3 cellular contexts compared by ENCODE assay signal in the genomic region with DNA sequence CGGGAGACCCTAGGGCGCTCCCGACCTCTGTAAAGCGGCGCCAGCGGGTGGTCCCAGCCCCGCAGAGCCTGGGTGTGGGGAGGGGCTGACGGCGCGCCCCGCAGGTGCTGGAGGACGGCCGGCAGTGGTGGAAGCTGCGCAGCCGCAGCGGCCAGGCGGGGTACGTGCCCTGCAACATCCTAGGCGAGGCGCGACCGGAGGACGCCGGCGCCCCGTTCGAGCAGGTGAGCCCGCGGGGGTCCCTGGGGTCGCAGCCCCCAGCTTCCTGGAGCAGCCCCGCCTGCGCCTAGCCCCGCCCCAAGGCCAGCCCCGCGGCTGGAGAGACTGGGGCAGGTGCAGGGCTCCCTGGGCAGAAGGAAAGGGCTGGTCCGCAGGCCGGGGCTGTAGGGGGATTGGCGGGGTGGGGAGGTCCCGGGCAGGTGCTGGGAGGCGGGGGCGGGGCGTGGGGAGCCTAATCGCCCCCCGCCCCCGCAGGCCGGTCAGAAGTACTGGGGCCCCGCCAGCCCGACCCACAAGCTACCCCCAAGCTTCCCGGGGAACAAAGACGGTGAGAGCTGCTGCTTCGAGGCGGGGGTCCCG.
TF ChIP-seq lines count a peak whose summit lies in the region.

No MANE protein-coding gene starts in this region.

TF ChIP-seq in GM12891, 5 proteins besides CTCF, POLR2A, EP300 and RAD21:
- TF ChIP-seq POLR2AphosphoS5 (IDR thresholded peaks at IDR 0.05; ENCODE audit: low read depth, low read length) (no peak), TAF1 (IDR thresholded peaks at IDR 0.05; ENCODE audit: low read depth, low read length) (no peak), SPI1 (IDR thresholded peaks at IDR 0.05; ENCODE audit: low read depth, low read length) (no peak), PAX5 (IDR thresholded peaks at IDR 0.05; ENCODE audit: insufficient read depth, low read length, severe bottlenecking) (no peak), POU2F2 (IDR thresholded peaks at IDR 0.05; ENCODE audit: low read depth, low read length) (no peak)

TF ChIP-seq in WTC11, 78 proteins besides CTCF, POLR2A, EP300 and RAD21:
- TF ChIP-seq NR1H2 (CRISPR knock-in tag; IDR thresholded peaks at IDR 0.05) = no peak
- no peak for TF ChIP-seq TEAD4 (CRISPR knock-in tag; IDR thresholded peaks at IDR 0.05)
- no peak for TF ChIP-seq ELF4 (CRISPR knock-in tag; IDR thresholded peaks at IDR 0.05; ENCODE audit: low read depth)
- TF ChIP-seq, protein P1, sequence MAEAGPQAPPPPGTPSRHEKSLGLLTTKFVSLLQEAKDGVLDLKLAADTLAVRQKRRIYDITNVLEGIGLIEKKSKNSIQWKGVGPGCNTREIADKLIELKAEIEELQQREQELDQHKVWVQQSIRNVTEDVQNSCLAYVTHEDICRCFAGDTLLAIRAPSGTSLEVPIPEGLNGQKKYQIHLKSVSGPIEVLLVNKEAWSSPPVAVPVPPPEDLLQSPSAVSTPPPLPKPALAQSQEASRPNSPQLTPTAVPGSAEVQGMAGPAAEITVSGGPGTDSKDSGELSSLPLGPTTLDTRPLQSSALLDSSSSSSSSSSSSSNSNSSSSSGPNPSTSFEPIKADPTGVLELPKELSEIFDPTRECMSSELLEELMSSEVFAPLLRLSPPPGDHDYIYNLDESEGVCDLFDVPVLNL (CRISPR knock-in tag; IDR thresholded peaks at IDR 0.05; ENCODE audit: borderline replicate concordance, low read depth) = no peak
- no peak for TF ChIP-seq IRF2 (CRISPR knock-in tag; IDR thresholded peaks at IDR 0.05; ENCODE audit: borderline replicate concordance, low read depth)
- TF ChIP-seq FOXP1 (CRISPR knock-in tag; IDR thresholded peaks at IDR 0.05; ENCODE audit: borderline replicate concordance) = 0 out of 2 replicates have a peak, but pooled peaks have one; percentile 42
- 0 out of 2 replicates have a peak, but pooled peaks have one; percentile 6 for TF ChIP-seq ZNF317 (CRISPR knock-in tag; IDR thresholded peaks at IDR 0.05; ENCODE audit: borderline replicate concordance, low read depth)
- TF ChIP-seq, protein P2, sequence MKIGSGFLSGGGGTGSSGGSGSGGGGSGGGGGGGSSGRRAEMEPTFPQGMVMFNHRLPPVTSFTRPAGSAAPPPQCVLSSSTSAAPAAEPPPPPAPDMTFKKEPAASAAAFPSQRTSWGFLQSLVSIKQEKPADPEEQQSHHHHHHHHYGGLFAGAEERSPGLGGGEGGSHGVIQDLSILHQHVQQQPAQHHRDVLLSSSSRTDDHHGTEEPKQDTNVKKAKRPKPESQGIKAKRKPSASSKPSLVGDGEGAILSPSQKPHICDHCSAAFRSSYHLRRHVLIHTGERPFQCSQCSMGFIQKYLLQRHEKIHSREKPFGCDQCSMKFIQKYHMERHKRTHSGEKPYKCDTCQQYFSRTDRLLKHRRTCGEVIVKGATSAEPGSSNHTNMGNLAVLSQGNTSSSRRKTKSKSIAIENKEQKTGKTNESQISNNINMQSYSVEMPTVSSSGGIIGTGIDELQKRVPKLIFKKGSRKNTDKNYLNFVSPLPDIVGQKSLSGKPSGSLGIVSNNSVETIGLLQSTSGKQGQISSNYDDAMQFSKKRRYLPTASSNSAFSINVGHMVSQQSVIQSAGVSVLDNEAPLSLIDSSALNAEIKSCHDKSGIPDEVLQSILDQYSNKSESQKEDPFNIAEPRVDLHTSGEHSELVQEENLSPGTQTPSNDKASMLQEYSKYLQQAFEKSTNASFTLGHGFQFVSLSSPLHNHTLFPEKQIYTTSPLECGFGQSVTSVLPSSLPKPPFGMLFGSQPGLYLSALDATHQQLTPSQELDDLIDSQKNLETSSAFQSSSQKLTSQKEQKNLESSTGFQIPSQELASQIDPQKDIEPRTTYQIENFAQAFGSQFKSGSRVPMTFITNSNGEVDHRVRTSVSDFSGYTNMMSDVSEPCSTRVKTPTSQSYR (CRISPR knock-in tag; IDR thresholded peaks at IDR 0.05) = peak; percentile 48; the same call in 1 of the 2 replicates
- TF ChIP-seq, protein P3, sequence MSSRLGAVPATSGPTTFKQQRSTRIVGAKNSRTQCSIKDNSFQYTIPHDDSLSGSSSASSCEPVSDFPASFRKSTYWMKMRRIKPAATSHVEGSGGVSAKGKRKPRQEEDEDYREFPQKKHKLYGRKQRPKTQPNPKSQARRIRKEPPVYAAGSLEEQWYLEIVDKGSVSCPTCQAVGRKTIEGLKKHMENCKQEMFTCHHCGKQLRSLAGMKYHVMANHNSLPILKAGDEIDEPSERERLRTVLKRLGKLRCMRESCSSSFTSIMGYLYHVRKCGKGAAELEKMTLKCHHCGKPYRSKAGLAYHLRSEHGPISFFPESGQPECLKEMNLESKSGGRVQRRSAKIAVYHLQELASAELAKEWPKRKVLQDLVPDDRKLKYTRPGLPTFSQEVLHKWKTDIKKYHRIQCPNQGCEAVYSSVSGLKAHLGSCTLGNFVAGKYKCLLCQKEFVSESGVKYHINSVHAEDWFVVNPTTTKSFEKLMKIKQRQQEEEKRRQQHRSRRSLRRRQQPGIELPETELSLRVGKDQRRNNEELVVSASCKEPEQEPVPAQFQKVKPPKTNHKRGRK (CRISPR knock-in tag; IDR thresholded peaks at IDR 0.05; ENCODE audit: borderline replicate concordance) = 0 out of 2 replicates have a peak, but pooled peaks have one; percentile 41
- TF ChIP-seq NR2C2 (CRISPR knock-in tag; IDR thresholded peaks at IDR 0.05) = no peak
- TF ChIP-seq, protein P4, sequence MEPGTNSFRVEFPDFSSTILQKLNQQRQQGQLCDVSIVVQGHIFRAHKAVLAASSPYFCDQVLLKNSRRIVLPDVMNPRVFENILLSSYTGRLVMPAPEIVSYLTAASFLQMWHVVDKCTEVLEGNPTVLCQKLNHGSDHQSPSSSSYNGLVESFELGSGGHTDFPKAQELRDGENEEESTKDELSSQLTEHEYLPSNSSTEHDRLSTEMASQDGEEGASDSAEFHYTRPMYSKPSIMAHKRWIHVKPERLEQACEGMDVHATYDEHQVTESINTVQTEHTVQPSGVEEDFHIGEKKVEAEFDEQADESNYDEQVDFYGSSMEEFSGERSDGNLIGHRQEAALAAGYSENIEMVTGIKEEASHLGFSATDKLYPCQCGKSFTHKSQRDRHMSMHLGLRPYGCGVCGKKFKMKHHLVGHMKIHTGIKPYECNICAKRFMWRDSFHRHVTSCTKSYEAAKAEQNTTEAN (CRISPR knock-in tag; IDR thresholded peaks at IDR 0.05) = 0 out of 2 replicates have a peak, but pooled peaks have one; percentile 50
- 0 out of 2 replicates have a peak, but pooled peaks have one; percentile 9 for TF ChIP-seq MYBL2 (CRISPR knock-in tag; IDR thresholded peaks at IDR 0.05)
- TF ChIP-seq, protein P5, sequence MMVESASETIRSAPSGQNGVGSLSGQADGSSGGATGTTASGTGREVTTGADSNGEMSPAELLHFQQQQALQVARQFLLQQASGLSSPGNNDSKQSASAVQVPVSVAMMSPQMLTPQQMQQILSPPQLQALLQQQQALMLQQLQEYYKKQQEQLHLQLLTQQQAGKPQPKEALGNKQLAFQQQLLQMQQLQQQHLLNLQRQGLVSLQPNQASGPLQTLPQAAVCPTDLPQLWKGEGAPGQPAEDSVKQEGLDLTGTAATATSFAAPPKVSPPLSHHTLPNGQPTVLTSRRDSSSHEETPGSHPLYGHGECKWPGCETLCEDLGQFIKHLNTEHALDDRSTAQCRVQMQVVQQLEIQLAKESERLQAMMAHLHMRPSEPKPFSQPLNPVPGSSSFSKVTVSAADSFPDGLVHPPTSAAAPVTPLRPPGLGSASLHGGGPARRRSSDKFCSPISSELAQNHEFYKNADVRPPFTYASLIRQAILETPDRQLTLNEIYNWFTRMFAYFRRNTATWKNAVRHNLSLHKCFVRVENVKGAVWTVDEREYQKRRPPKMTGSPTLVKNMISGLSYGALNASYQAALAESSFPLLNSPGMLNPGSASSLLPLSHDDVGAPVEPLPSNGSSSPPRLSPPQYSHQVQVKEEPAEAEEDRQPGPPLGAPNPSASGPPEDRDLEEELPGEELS (CRISPR knock-in tag; IDR thresholded peaks at IDR 0.05) = 0 out of 2 replicates have a peak, but pooled peaks have one; percentile 22
- peak; percentile 68 for TF ChIP-seq ZNF423 (CRISPR knock-in tag; IDR thresholded peaks at IDR 0.05)

TF ChIP-seq in HepG2, 621 proteins besides CTCF, POLR2A, EP300 and RAD21:
- TF ChIP-seq TMF1 (CRISPR knock-in tag; IDR thresholded peaks at IDR 0.05; ENCODE audit: low read depth) (no peak), AGO2 (optimal IDR thresholded peaks at IDR 0.05; ENCODE audit: low read depth, low read length) (peak; percentile 83), RBFOX2 (IDR thresholded peaks at IDR 0.05; ENCODE audit: low read depth, low read length) (peak; percentile 71)
